1 cellular context compared by ENCODE assay signal in genomic region chr11:34154059-34154875, GRCh38.
TF ChIP-seq lines count a peak whose summit lies in the region.

No MANE protein-coding gene starts in this region.

TF ChIP-seq in HepG2, 621 proteins besides CTCF, POLR2A, EP300 and RAD21 (continued from another document):
- TF ChIP-seq SNAPC4 (CRISPR knock-in tag; IDR thresholded peaks at IDR 0.05) (no peak), MYC (CRISPR knock-in tag; IDR thresholded peaks at IDR 0.05; ENCODE audit: borderline replicate concordance) (no peak), DBP (CRISPR knock-in tag; IDR thresholded peaks at IDR 0.05; ENCODE audit: not compliant biosample characterization) (no peak), HOXD1 (CRISPR knock-in tag; IDR thresholded peaks at IDR 0.05) (no peak), KMT2B (CRISPR knock-in tag; IDR thresholded peaks at IDR 0.05) (no peak), ZNF414 (CRISPR knock-in tag; IDR thresholded peaks at IDR 0.05) (no peak), ZNF44 (CRISPR knock-in tag; IDR thresholded peaks at IDR 0.05) (no peak), RBM22 (optimal IDR thresholded peaks at IDR 0.05; ENCODE audit: low read length) (peak; percentile 61), MAFG (CRISPR knock-in tag; IDR thresholded peaks at IDR 0.05) (no peak), RFXAP (CRISPR knock-in tag; IDR thresholded peaks at IDR 0.05; ENCODE audit: borderline replicate concordance) (no peak), AGO2 (optimal IDR thresholded peaks at IDR 0.05; ENCODE audit: low read depth, low read length) (peak; percentile 86)
- TF ChIP-seq, protein P1, sequence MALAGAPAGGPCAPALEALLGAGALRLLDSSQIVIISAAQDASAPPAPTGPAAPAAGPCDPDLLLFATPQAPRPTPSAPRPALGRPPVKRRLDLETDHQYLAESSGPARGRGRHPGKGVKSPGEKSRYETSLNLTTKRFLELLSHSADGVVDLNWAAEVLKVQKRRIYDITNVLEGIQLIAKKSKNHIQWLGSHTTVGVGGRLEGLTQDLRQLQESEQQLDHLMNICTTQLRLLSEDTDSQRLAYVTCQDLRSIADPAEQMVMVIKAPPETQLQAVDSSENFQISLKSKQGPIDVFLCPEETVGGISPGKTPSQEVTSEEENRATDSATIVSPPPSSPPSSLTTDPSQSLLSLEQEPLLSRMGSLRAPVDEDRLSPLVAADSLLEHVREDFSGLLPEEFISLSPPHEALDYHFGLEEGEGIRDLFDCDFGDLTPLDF (CRISPR knock-in tag; IDR thresholded peaks at IDR 0.05) = no peak
- TF ChIP-seq, protein P2, sequence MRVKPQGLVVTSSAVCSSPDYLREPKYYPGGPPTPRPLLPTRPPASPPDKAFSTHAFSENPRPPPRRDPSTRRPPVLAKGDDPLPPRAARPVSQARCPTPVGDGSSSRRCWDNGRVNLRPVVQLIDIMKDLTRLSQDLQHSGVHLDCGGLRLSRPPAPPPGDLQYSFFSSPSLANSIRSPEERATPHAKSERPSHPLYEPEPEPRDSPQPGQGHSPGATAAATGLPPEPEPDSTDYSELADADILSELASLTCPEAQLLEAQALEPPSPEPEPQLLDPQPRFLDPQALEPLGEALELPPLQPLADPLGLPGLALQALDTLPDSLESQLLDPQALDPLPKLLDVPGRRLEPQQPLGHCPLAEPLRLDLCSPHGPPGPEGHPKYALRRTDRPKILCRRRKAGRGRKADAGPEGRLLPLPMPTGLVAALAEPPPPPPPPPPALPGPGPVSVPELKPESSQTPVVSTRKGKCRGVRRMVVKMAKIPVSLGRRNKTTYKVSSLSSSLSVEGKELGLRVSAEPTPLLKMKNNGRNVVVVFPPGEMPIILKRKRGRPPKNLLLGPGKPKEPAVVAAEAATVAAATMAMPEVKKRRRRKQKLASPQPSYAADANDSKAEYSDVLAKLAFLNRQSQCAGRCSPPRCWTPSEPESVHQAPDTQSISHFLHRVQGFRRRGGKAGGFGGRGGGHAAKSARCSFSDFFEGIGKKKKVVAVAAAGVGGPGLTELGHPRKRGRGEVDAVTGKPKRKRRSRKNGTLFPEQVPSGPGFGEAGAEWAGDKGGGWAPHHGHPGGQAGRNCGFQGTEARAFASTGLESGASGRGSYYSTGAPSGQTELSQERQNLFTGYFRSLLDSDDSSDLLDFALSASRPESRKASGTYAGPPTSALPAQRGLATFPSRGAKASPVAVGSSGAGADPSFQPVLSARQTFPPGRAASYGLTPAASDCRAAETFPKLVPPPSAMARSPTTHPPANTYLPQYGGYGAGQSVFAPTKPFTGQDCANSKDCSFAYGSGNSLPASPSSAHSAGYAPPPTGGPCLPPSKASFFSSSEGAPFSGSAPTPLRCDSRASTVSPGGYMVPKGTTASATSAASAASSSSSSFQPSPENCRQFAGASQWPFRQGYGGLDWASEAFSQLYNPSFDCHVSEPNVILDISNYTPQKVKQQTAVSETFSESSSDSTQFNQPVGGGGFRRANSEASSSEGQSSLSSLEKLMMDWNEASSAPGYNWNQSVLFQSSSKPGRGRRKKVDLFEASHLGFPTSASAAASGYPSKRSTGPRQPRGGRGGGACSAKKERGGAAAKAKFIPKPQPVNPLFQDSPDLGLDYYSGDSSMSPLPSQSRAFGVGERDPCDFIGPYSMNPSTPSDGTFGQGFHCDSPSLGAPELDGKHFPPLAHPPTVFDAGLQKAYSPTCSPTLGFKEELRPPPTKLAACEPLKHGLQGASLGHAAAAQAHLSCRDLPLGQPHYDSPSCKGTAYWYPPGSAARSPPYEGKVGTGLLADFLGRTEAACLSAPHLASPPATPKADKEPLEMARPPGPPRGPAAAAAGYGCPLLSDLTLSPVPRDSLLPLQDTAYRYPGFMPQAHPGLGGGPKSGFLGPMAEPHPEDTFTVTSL (CRISPR knock-in tag; IDR thresholded peaks at IDR 0.05; ENCODE audit: borderline replicate concordance) = no peak
